ENCODE assay signal across 9 cellular contexts in genomic region chr1:164644774-164645634, GRCh38.
DNase-seq lines count a peak whose midpoint lies in the region; TF ChIP-seq lines count a peak whose summit lies in the region.
"Had no signal": no experiment of that assay in that cellular context is flagged by ENCODE, and none has a peak within 500 bp of the region (broad histone marks: within the 10 kb centered on the region; RNA-seq: fewer than 3 reads in every experiment).

No MANE protein-coding gene starts in this region.

- no peaks in the 10 kb centered on the region for H3K9me3 ChIP-seq in tibial artery
- H3K9me3 ChIP-seq: BLaER1 treated with 17β-estradiol and CSF1 and Interleukin-3, amounts not matched to agents 10 nM and 100 nM had no signal

- peaks cover 90% of the 10 kb centered on the region for H3K4me1 Mint-ChIP-seq in mesothelial cell of epicardium

- peaks cover 21% of the 10 kb centered on the region for H3K36me3 Mint-ChIP-seq in mesothelial cell of epicardium

- H3K27me3 ChIP-seq in brain microvascular endothelial cell (replicated peaks) (no peaks in the 10 kb centered on the region), tibial artery (no peaks in the 10 kb centered on the region)
- H3K27me3 ChIP-seq: BLaER1 treated with 17β-estradiol and CSF1 and Interleukin-3, amounts not matched to agents 10 nM and 100 nM had no signal

- intact Hi-C loops in tibial artery (cut with DNase I; ENCODE audit: low total_unique reads): no loop called here

- peaks cover 0 to 75% (median 42%) of the 10 kb centered on the region in 4 donors for H3K4me1 ChIP-seq in tibial artery
- H3K4me1 ChIP-seq: BLaER1 treated with 17β-estradiol and CSF1 and Interleukin-3, amounts not matched to agents 10 nM and 100 nM had no signal

- H3K36me3 ChIP-seq in brain microvascular endothelial cell (replicated peaks): no peaks in the 10 kb centered on the region
- no peaks in the 10 kb centered on the region for H3K36me3 ChIP-seq in tibial artery
- H3K36me3 ChIP-seq: BLaER1 treated with 17β-estradiol and CSF1 and Interleukin-3, amounts not matched to agents 10 nM and 100 nM had no signal

- H3K27ac ChIP-seq in brain microvascular endothelial cell: no peak overlapping the region
- H3K27ac ChIP-seq in tibial artery: peak overlapping the region in 1 of 2 donors; percentile 15
- H3K27ac ChIP-seq: BLaER1 treated with 17β-estradiol and CSF1 and Interleukin-3, amounts not matched to agents 10 nM and 100 nM had no signal

- peak; percentile 65 for DNase-seq in AG08395 (ENCODE audit: low spot score)
- peak; percentile 19 for DNase-seq in MV-4-11 (lab: John Stamatoyannopoulos, UW)
- peak; percentile 38 for DNase-seq in brain microvascular endothelial cell
- DNase-seq in mesothelial cell of epicardium (ENCODE audit: low spot score in 2 of 2, unreplicated experiment in 2 of 2): no peak
- no peak for DNase-seq in SIG-M5 treated with dmso at 0.1 percent for 504 hours (lab: John Stamatoyannopoulos, UW; ENCODE audit: unreplicated experiment)
- DNase-seq in DMS153 treated with DMSO at 0.1 percent for 48 hours (lab: John Stamatoyannopoulos, UW; ENCODE audit: unreplicated experiment): no peak
- no peak for DNase-seq in SKM-1 (lab: John Stamatoyannopoulos, UW; ENCODE audit: unreplicated experiment)
- DNase-seq in tibial artery: no peak

- peak overlapping the region; percentile 95 for H3K27ac Mint-ChIP-seq in mesothelial cell of epicardium

- H3K4me3 ChIP-seq in brain microvascular endothelial cell (ENCODE audit: low read depth, low read length) (no peak overlapping the region), tibial artery (no peak overlapping the region)
- H3K4me3 ChIP-seq: BLaER1 treated with 17β-estradiol and CSF1 and Interleukin-3, amounts not matched to agents 10 nM and 100 nM had no signal

- no peaks in the 10 kb centered on the region for H3K27me3 Mint-ChIP-seq in mesothelial cell of epicardium (ENCODE audit: low read depth)

- H3K9me3 Mint-ChIP-seq in mesothelial cell of epicardium: no peaks in the 10 kb centered on the region

- H3K4me3 Mint-ChIP-seq in mesothelial cell of epicardium: peak overlapping the region; percentile 0

- in situ Hi-C loops in brain microvascular endothelial cell (cut with HindIII; ENCODE audit: low pct_ligation_motif_present, low sequenced_read_pairs): loop anchor here (25.0 kb wide), 1 partner anchor 142 kb away; no protein-coding TSS in a partner anchor

- TF ChIP-seq CTCF in brain microvascular endothelial cell (IDR thresholded peaks at IDR 0.05; ENCODE audit: low read depth, low read length, missing control alignments) (no peak), mesothelial cell of epicardium (IDR thresholded peaks at IDR 0.05; ENCODE audit: unreplicated experiment) (no peak), tibial artery (IDR thresholded peaks at IDR 0.05) (no peak)

Comparison
In these comparisons a context has a peak if more than half of its experiments do, and no peak if none do; other contexts are left out.
1. DNase-seq: peak in AG08395 (single experiment), MV-4-11 (single experiment) and brain microvascular endothelial cell (single experiment); none in mesothelial cell of epicardium (0 of 2), SIG-M5 treated with dmso at 0.1 percent for 504 hours (single experiment), DMS153 treated with DMSO at 0.1 percent for 48 hours (single experiment), SKM-1 (single experiment) and tibial artery (0 of 2).